Comparison of ENCODE assay signal across 1 cellular context in genomic region chr9:127333326-127334064, GRCh38.
TF ChIP-seq lines count a peak whose summit lies in the region.

No MANE protein-coding gene starts in this region.

TF ChIP-seq in WTC11, 78 proteins besides CTCF, POLR2A, EP300 and RAD21 (continued from another document):
- TF ChIP-seq AFF4 (CRISPR knock-in tag; IDR thresholded peaks at IDR 0.05; ENCODE audit: borderline replicate concordance) (no peak), ATF1 (CRISPR knock-in tag; IDR thresholded peaks at IDR 0.05) (no peak), ELF4 (CRISPR knock-in tag; IDR thresholded peaks at IDR 0.05; ENCODE audit: low read depth) (no peak), TCF7 (CRISPR knock-in tag; IDR thresholded peaks at IDR 0.05; ENCODE audit: low read depth) (no peak), GABPB1 (CRISPR knock-in tag; IDR thresholded peaks at IDR 0.05) (no peak), CREB1 (CRISPR knock-in tag; IDR thresholded peaks at IDR 0.05) (no peak), ZNF263 (CRISPR knock-in tag; IDR thresholded peaks at IDR 0.05; ENCODE audit: low read depth) (no peak), TP53 (CRISPR knock-in tag; IDR thresholded peaks at IDR 0.05) (no peak), ETV6 (CRISPR knock-in tag; IDR thresholded peaks at IDR 0.05) (no peak), E2F5 (CRISPR knock-in tag; IDR thresholded peaks at IDR 0.05) (no peak), USF2 (CRISPR knock-in tag; IDR thresholded peaks at IDR 0.05) (no peak), ZNF396 (CRISPR knock-in tag; IDR thresholded peaks at IDR 0.05; ENCODE audit: borderline replicate concordance) (no peak), GRHL2 (CRISPR knock-in tag; IDR thresholded peaks at IDR 0.05; ENCODE audit: insufficient replicate concordance, severe bottlenecking) (no peak), STAT6 (CRISPR knock-in tag; conservative IDR thresholded peaks at IDR 0.05; ENCODE audit: low read depth) (no peak), E2F4 (CRISPR knock-in tag; IDR thresholded peaks at IDR 0.05; ENCODE audit: borderline replicate concordance, low read depth) (no peak), ZNF671 (CRISPR knock-in tag; IDR thresholded peaks at IDR 0.05) (no peak)
